Comparison of ENCODE assay signal across 8 cellular contexts in genomic region chr21:31604591-31605190, GRCh38. TPM values are rescaled to one million over a fixed set of nuclear protein-coding genes. Genes with fewer than 3 reads are reported as not detected.
DNase-seq lines count a peak whose midpoint lies in the region; ATAC-seq, FAIRE-seq and TF ChIP-seq lines count a peak whose summit lies in the region.

No MANE protein-coding gene starts in this region.

- H3K4me3 ChIP-seq in DOHH2 (ENCODE audit: low read length) (no peak overlapping the region), WI38 (ENCODE audit: low read depth, low read length) (no peak overlapping the region), mammary epithelial cell (replicated peaks in 1 of 3; ENCODE audit: insufficient read depth in 1 of 3, low read depth in 2 of 3, low read length in 3 of 3) (no peak overlapping the region), keratinocyte (ENCODE audit: control insufficient read depth in 2 of 3, extremely low read depth in 1 of 3, insufficient read depth in 2 of 3, low read depth in 1 of 3, low read length in 3 of 3) (no peak overlapping the region)

- H3K9me2 ChIP-seq in DOHH2 (replicated peaks; ENCODE audit: control insufficient read depth, low read length), result no peaks in the 10 kb centered on the region

- H3F3A ChIP-seq in DOHH2 (ENCODE audit: control insufficient read depth, insufficient read depth), result no peaks in the 10 kb centered on the region

- H3K79me2 ChIP-seq in DOHH2 (ENCODE audit: control insufficient read depth, low read length), result no peaks in the 10 kb centered on the region
- H3K79me2 ChIP-seq in mammary epithelial cell (ENCODE audit: insufficient read depth, low read length), result no peaks in the 10 kb centered on the region
- H3K79me2 ChIP-seq in keratinocyte (ENCODE audit: control insufficient read depth, insufficient read depth, low read length), result no peaks in the 10 kb centered on the region

- H3K4me2 ChIP-seq in DOHH2 (ENCODE audit: low read length) (no peak overlapping the region), mammary epithelial cell (ENCODE audit: insufficient read depth, low read depth, low read length) (no peak overlapping the region), keratinocyte (ENCODE audit: control insufficient read depth, extremely low read depth, insufficient read depth, low read depth, low read length) (no peak overlapping the region)

- dilution Hi-C loops in mammary epithelial cell (cut with HindIII; ENCODE audit: low sequenced_read_pairs), result no loop called here
- dilution Hi-C loops in keratinocyte (cut with MboI; ENCODE audit: extremely low pct_ligation_motif_present, low sequenced_read_pairs), result no loop called here

- in situ Hi-C loops in mammary epithelial cell (cut with MboI; ENCODE audit: low sequenced_read_pairs in 2 of 2), result loop anchor here (5.0 to 10.0 kb wide), 2 partner anchors 490 to 507 kb away; no protein-coding TSS in a partner anchor

- intact Hi-C loops in mammary epithelial cell (cut with micrococcal nuclease), result loop anchor here (1.0 kb wide), 2 partner anchors 406 to 506 kb away; no protein-coding TSS in a partner anchor

- H3K27ac ChIP-seq in DOHH2 (ENCODE audit: low read depth, low read length) (no peak overlapping the region), mammary epithelial cell (ENCODE audit: insufficient read depth, low read depth, low read length) (no peak overlapping the region), keratinocyte (ENCODE audit: control insufficient read depth, insufficient read depth, low read length) (no peak overlapping the region)

- peak; percentile 92 for FAIRE-seq in keratinocyte (lab: Jason Lieb, UNC)

- peak; percentile 74 for ATAC-seq in HG02678 (IDR thresholded peaks at IDR 0.05; ENCODE audit: unreplicated experiment)
- no peak for ATAC-seq in HG03521 (IDR thresholded peaks at IDR 0.05; ENCODE audit: unreplicated experiment)

- CTCF ChIA-PET in mammary epithelial cell (lab: Charles Lee; ENCODE audit: low non-redundant PET), result no interaction called here

- H3K4me1 ChIP-seq in DOHH2 (ENCODE audit: control insufficient read depth, low read length) (no peaks in the 10 kb centered on the region), mammary epithelial cell (ENCODE audit: insufficient read depth, low read length) (peaks cover 7% of the 10 kb centered on the region), keratinocyte (ENCODE audit: control insufficient read depth, extremely low read depth, insufficient read depth, low read length) (peaks cover 6% of the 10 kb centered on the region)

- TF ChIP-seq CTCF in DOHH2 (IDR thresholded peaks at IDR 0.05; ENCODE audit: low read depth, low read length, poor library complexity, severe bottlenecking) (peak; percentile 82), WI38 (IDR thresholded peaks at IDR 0.05; ENCODE audit: low read depth, low read length) (peak; percentile 70), mammary epithelial cell (conservative IDR thresholded peaks at IDR 0.05 in 1 of 2, IDR thresholded peaks at IDR 0.05 in 1 of 2; ENCODE audit: extremely low read depth in 1 of 2, insufficient read depth in 1 of 2, low read depth in 1 of 2, low read length in 2 of 2) (peak; percentile 78 to 91), keratinocyte (optimal IDR thresholded peaks at IDR 0.05 in 1 of 3, IDR thresholded peaks at IDR 0.05 in 1 of 3, conservative IDR thresholded peaks at IDR 0.05 in 1 of 3; ENCODE audit: extremely low read depth in 1 of 3, insufficient read depth in 2 of 3, low read length in 3 of 3) (peak; percentile 64 to 89 (median 81))

- H3K36me3 ChIP-seq in DOHH2 (ENCODE audit: control insufficient read depth, low read length) (no peaks in the 10 kb centered on the region), mammary epithelial cell (ENCODE audit: insufficient read depth, low read length) (no peaks in the 10 kb centered on the region), keratinocyte (ENCODE audit: control insufficient read depth in 2 of 2, extremely low read depth in 1 of 2, insufficient read depth in 2 of 2, low read length in 2 of 2) (no peaks in the 10 kb centered on the region)

- no TSS peak for BruUV-seq in mammary epithelial cell (replicated peaks; lab: Mats Ljungman, UMichigan)

- 36% methylated on average over 11 of the region's 11 CpGs for WGBS in mammary epithelial cell (ENCODE audit: low coverage, missing lambda C conversion rate)

- no peak overlapping the region for H2AFZ ChIP-seq in mammary epithelial cell (ENCODE audit: low read depth, low read length)
- H2AFZ ChIP-seq in keratinocyte (ENCODE audit: control insufficient read depth, low read length), result no peak overlapping the region

- H3K27me3 ChIP-seq in DOHH2 (ENCODE audit: control insufficient read depth, low read length) (no peaks in the 10 kb centered on the region), mammary epithelial cell (ENCODE audit: insufficient read depth, low read length) (no peaks in the 10 kb centered on the region), keratinocyte (ENCODE audit: control insufficient read depth, extremely low read depth, insufficient read depth, low read length) (no peaks in the 10 kb centered on the region)

- no peaks in the 10 kb centered on the region for H3K9me1 ChIP-seq in keratinocyte (ENCODE audit: control insufficient read depth, extremely low read depth, insufficient read depth, low read length)

- H3K9me3 ChIP-seq in DOHH2 (ENCODE audit: control insufficient read depth, insufficient read depth, low read length) (no peaks in the 10 kb centered on the region), mammary epithelial cell (replicated peaks; ENCODE audit: insufficient read depth, low read length) (no peaks in the 10 kb centered on the region), keratinocyte (ENCODE audit: control insufficient read depth, low read depth, low read length) (no peaks in the 10 kb centered on the region)

- peak; percentile 82 for DNase-seq in NCI-H2171 treated with DMSO at 0.1 percent for 48 hours (lab: John Stamatoyannopoulos, UW)
- peak; percentile 41 for DNase-seq in mammary epithelial cell
- DNase-seq in keratinocyte (ENCODE audit: low read depth, low spot score), result no peak
- peak; percentile 72 for DNase-seq in stimulated activated CD4-positive, alpha-beta T cell treated with anti-CD3 and anti-CD28 coated beads, Interleukin-1b, Interleukin-23, amount 100 ng/mL, for 4 hours (ENCODE audit: low read depth in 2 of 2)

- no peak overlapping the region for H3K9ac ChIP-seq in mammary epithelial cell (ENCODE audit: insufficient read depth, low read length)
- H3K9ac ChIP-seq in keratinocyte (ENCODE audit: control insufficient read depth, extremely low read depth, insufficient read depth, low read length), result no peak overlapping the region

- H4K20me1 ChIP-seq in DOHH2 (ENCODE audit: control insufficient read depth, insufficient read depth, low read depth, low read length) (no peaks in the 10 kb centered on the region), mammary epithelial cell (ENCODE audit: insufficient read depth, low read length) (no peaks in the 10 kb centered on the region), keratinocyte (ENCODE audit: control insufficient read depth, extremely low read depth, insufficient read depth, low read length) (no peaks in the 10 kb centered on the region)

RNA-seq across cellular contexts. Expression of gene SOD1, which starts 54.8 kb away (rescaled TPM):
- 100 to 1,000 TPM; 104 to 184 TPM for total RNA-seq in mammary epithelial cell
- polyA plus RNA-seq in mammary epithelial cell (415 TPM), keratinocyte (269 to 439 TPM (median 426 TPM) in 3 replicates)
- polyA minus RNA-seq in mammary epithelial cell (171 TPM), keratinocyte (31.9 to 188 TPM (median 151 TPM) in 3 replicates)
- polyA plus RNA-seq in keratinocyte (2011; ENCODE audit: low read depth), result 174 TPM
- 403 and 418 TPM in 2 replicates for polyA plus RNA-seq in keratinocyte (2011; cell fraction: cytosol; rRNA removed)
- polyA plus RNA-seq in keratinocyte (2011; cell fraction: nucleus; rRNA removed), result 152 and 205 TPM in 2 replicates
- polyA plus RNA-seq in keratinocyte (2012; ENCODE audit: low replicate concordance), result 162 and 322 TPM in 2 replicates
- polyA minus RNA-seq in keratinocyte (2011; cell fraction: cytosol; rRNA and poly(A)+ RNA removed), result 524 TPM
- polyA minus RNA-seq in keratinocyte (2011; cell fraction: nucleus; rRNA and poly(A)+ RNA removed), result 29.6 and 51.3 TPM in 2 replicates
